ENCODE assay signal across 17 cellular contexts in the genomic region with DNA sequence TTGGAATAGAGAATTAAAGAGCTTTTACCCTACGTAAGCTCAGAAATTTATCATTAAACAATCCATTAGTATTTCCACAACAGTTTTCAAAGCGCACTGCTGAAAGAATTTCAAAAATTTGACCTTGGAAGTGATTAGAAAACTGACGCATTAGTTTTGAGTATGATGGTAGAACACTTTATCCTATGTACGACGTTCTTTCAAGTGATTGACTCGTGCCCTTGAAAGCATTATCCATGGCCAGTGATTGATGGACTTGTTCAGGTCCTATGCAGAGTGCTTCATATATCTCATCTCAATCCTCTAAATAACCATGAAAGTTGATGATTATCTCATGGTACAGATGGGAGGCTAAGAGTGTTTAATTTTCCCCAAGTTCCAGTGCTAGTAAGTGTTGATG.
DNase-seq lines count a peak whose midpoint lies in the region; ATAC-seq and TF ChIP-seq lines count a peak whose summit lies in the region.
"Had no signal": no experiment of that assay in that cellular context is flagged by ENCODE, and none has a peak within 500 bp of the region (broad histone marks: within the 10 kb centered on the region; RNA-seq: fewer than 3 reads in every experiment).

No MANE protein-coding gene starts in this region.

- POLR2A ChIA-PET in activated CD8-positive, alpha-beta T cell treated with anti-CD3 and anti-CD28 coated beads, Interleukin-2, amount 10 ng/mL, durations not matched to agents 7 days and 5 days (lab: Charles Lee): no interaction called here
- POLR2A ChIA-PET in WTC11 (lab: Charles Lee): no interaction called here

- peaks cover 30% of the 10 kb centered on the region for H3K4me1 ChIP-seq in SJCRH30

- 0 out of 2 replicates have a peak, but pooled peaks cover 2% of the 10 kb centered on the region for H3K9me3 ChIP-seq in SJCRH30 (replicated peaks)

- no peaks in the 10 kb centered on the region for H3K4me1 Mint-ChIP-seq in activated CD8-positive, alpha-beta T cell treated with anti-CD3 and anti-CD28 coated beads, Interleukin-2, amount 10 ng/mL, durations not matched to agents 7 days and 5 days (ENCODE audit: low read depth)
- no peaks in the 10 kb centered on the region for H3K4me1 Mint-ChIP-seq in WTC11

- no peak overlapping the region for H3K4me3 Mint-ChIP-seq in activated CD8-positive, alpha-beta T cell treated with anti-CD3 and anti-CD28 coated beads, Interleukin-2, amount 10 ng/mL, durations not matched to agents 7 days and 5 days
- no peak overlapping the region for H3K4me3 Mint-ChIP-seq in WTC11

- H3K36me3 Mint-ChIP-seq in activated CD8-positive, alpha-beta T cell treated with anti-CD3 and anti-CD28 coated beads, Interleukin-2, amount 10 ng/mL, durations not matched to agents 7 days and 5 days (ENCODE audit: low read depth): no peaks in the 10 kb centered on the region
- H3K36me3 Mint-ChIP-seq in WTC11: no peaks in the 10 kb centered on the region

- peak overlapping the region; percentile 1; the same call in 1 of the 2 replicates for H3K27ac ChIP-seq in SJCRH30
- H3K27ac ChIP-seq: C4-2B, PC-9 had no signal

- H3K4me3 ChIP-seq in SJCRH30 (no peak overlapping the region), astrocyte of the spinal cord (ENCODE audit: low read depth, low read length) (no peak overlapping the region)
- H3K4me3 ChIP-seq: PC-9 had no signal

- in situ Hi-C loops in astrocyte of the spinal cord (cut with HindIII; ENCODE audit: low sequenced_read_pairs): no loop called here

- H3K27me3 Mint-ChIP-seq in activated CD8-positive, alpha-beta T cell treated with anti-CD3 and anti-CD28 coated beads, Interleukin-2, amount 10 ng/mL, durations not matched to agents 7 days and 5 days (ENCODE audit: low read depth): no peaks in the 10 kb centered on the region
- no peaks in the 10 kb centered on the region for H3K27me3 Mint-ChIP-seq in WTC11 (ENCODE audit: low read depth)

- ATAC-seq in left ventricle myocardium superior (peak; percentile 25), WTC11 (no peak)
- no peak for ATAC-seq in activated CD8-positive, alpha-beta T cell treated with anti-CD3 and anti-CD28 coated beads, Interleukin-2, amount 10 ng/mL, durations not matched to agents 7 days and 5 days

- TF ChIP-seq CTCF in astrocyte of the spinal cord (IDR thresholded peaks at IDR 0.05; ENCODE audit: low read depth, low read length): no peak
- no peak for TF ChIP-seq CTCF in WTC11 (IDR thresholded peaks at IDR 0.05)

- intact Hi-C loops in left ventricle myocardium superior (cut with micrococcal nuclease): loop anchor here (10.0 kb wide), 1 partner anchor 232 kb away; no protein-coding TSS in a partner anchor

- CTCF ChIA-PET in activated CD8-positive, alpha-beta T cell treated with anti-CD3 and anti-CD28 coated beads, Interleukin-2, amount 10 ng/mL, durations not matched to agents 7 days and 5 days (lab: Charles Lee): no interaction called here
- CTCF ChIA-PET in WTC11 (lab: Charles Lee): no interaction called here

- peak in 1 of 2 experiments; percentile 35 for DNase-seq in SJCRH30
- DNase-seq in astrocyte of the spinal cord (ENCODE audit: low read depth, low spot score): peak; percentile 16
- no peak for DNase-seq in left ventricle myocardium superior
- DNase-seq in renal cortical epithelial cell (ENCODE audit: low read depth): peak; percentile 44
- DNase-seq in activated CD8-positive, alpha-beta T cell treated with anti-CD3 and anti-CD28 coated beads, Interleukin-2, amount 10 ng/mL, durations not matched to agents 7 days and 5 days: no peak
- no peak for DNase-seq in NK-92 (lab: John Stamatoyannopoulos, UW; ENCODE audit: unreplicated experiment)
- no peak for DNase-seq in NCI-H2107 treated with DMSO at 0.1 percent for 48 hours (lab: John Stamatoyannopoulos, UW; ENCODE audit: unreplicated experiment)
- DNase-seq in WTC11 (ENCODE audit: low spot score): no peak
- DNase-seq: COR-L47, DMS153, GOT3, KG1, NCI-H1417 treated with DMSO at 0.1 percent for 48 hours, NCI-H2029 treated with DMSO at 0.1 percent for 48 hours, NCI-H748 treated with DMSO at 0.1 percent for 48 hours, PC-9 had no signal

- no peaks in the 10 kb centered on the region for H3K9me3 Mint-ChIP-seq in activated CD8-positive, alpha-beta T cell treated with anti-CD3 and anti-CD28 coated beads, Interleukin-2, amount 10 ng/mL, durations not matched to agents 7 days and 5 days (ENCODE audit: insufficient read depth)
- H3K9me3 Mint-ChIP-seq in WTC11: no peaks in the 10 kb centered on the region

- H3K27ac Mint-ChIP-seq in activated CD8-positive, alpha-beta T cell treated with anti-CD3 and anti-CD28 coated beads, Interleukin-2, amount 10 ng/mL, durations not matched to agents 7 days and 5 days: no peak overlapping the region
- H3K27ac Mint-ChIP-seq in WTC11: no peak overlapping the region

- no peaks in the 10 kb centered on the region for H3K27me3 ChIP-seq in SJCRH30

- no peaks in the 10 kb centered on the region for H3K36me3 ChIP-seq in SJCRH30

TF ChIP-seq in WTC11, 78 proteins besides CTCF, POLR2A, EP300 and RAD21:
- TF ChIP-seq, protein P1, sequence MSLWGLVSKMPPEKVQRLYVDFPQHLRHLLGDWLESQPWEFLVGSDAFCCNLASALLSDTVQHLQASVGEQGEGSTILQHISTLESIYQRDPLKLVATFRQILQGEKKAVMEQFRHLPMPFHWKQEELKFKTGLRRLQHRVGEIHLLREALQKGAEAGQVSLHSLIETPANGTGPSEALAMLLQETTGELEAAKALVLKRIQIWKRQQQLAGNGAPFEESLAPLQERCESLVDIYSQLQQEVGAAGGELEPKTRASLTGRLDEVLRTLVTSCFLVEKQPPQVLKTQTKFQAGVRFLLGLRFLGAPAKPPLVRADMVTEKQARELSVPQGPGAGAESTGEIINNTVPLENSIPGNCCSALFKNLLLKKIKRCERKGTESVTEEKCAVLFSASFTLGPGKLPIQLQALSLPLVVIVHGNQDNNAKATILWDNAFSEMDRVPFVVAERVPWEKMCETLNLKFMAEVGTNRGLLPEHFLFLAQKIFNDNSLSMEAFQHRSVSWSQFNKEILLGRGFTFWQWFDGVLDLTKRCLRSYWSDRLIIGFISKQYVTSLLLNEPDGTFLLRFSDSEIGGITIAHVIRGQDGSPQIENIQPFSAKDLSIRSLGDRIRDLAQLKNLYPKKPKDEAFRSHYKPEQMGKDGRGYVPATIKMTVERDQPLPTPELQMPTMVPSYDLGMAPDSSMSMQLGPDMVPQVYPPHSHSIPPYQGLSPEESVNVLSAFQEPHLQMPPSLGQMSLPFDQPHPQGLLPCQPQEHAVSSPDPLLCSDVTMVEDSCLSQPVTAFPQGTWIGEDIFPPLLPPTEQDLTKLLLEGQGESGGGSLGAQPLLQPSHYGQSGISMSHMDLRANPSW (CRISPR knock-in tag; conservative IDR thresholded peaks at IDR 0.05; ENCODE audit: low read depth): no peak
- no peak for TF ChIP-seq CREB1 (CRISPR knock-in tag; IDR thresholded peaks at IDR 0.05)
- TF ChIP-seq ZNF396 (CRISPR knock-in tag; IDR thresholded peaks at IDR 0.05; ENCODE audit: borderline replicate concordance): no peak
- TF ChIP-seq, protein P2, sequence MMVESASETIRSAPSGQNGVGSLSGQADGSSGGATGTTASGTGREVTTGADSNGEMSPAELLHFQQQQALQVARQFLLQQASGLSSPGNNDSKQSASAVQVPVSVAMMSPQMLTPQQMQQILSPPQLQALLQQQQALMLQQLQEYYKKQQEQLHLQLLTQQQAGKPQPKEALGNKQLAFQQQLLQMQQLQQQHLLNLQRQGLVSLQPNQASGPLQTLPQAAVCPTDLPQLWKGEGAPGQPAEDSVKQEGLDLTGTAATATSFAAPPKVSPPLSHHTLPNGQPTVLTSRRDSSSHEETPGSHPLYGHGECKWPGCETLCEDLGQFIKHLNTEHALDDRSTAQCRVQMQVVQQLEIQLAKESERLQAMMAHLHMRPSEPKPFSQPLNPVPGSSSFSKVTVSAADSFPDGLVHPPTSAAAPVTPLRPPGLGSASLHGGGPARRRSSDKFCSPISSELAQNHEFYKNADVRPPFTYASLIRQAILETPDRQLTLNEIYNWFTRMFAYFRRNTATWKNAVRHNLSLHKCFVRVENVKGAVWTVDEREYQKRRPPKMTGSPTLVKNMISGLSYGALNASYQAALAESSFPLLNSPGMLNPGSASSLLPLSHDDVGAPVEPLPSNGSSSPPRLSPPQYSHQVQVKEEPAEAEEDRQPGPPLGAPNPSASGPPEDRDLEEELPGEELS (CRISPR knock-in tag; IDR thresholded peaks at IDR 0.05): no peak
TF ChIP-seq in WTC11: peak in this region for 0.

Comparison
In these comparisons a context has a peak if more than half of its experiments do, and no peak if none do; other contexts are left out.
1. DNase-seq: peak in astrocyte of the spinal cord (single experiment) and renal cortical epithelial cell (single experiment); none in left ventricle myocardium superior (single experiment), activated CD8-positive, alpha-beta T cell treated with anti-CD3 and anti-CD28 coated beads, Interleukin-2, amount 10 ng/mL, durations not matched to agents 7 days and 5 days (single experiment), NK-92 (single experiment), NCI-H2107 treated with DMSO at 0.1 percent for 48 hours (single experiment) and WTC11 (single experiment).